2 cellular contexts compared by ENCODE assay signal in genomic region chr1:110452330-110452729, GRCh38.
TF ChIP-seq lines count a peak whose summit lies in the region.

No MANE protein-coding gene starts in this region.

TF ChIP-seq in liver, 16 proteins besides CTCF, POLR2A, EP300 and RAD21:
- TF ChIP-seq REST (IDR thresholded peaks at IDR 0.05) (peak; percentile 86), MAX (IDR thresholded peaks at IDR 0.05) (no peak)

TF ChIP-seq in HepG2, 621 proteins besides CTCF, POLR2A, EP300 and RAD21:
- TF ChIP-seq NR2C2 (CRISPR knock-in tag; IDR thresholded peaks at IDR 0.05; ENCODE audit: borderline replicate concordance) = no peak
- TF ChIP-seq SP5 (CRISPR knock-in tag; IDR thresholded peaks at IDR 0.05; ENCODE audit: borderline replicate concordance, low read depth) = no peak
- no peak for TF ChIP-seq ZNF570 (CRISPR knock-in tag; IDR thresholded peaks at IDR 0.05; ENCODE audit: borderline replicate concordance)
- TF ChIP-seq SNAI1 (CRISPR knock-in tag; IDR thresholded peaks at IDR 0.05; ENCODE audit: borderline replicate concordance) = no peak
- TF ChIP-seq ZKSCAN5 (CRISPR knock-in tag; IDR thresholded peaks at IDR 0.05) = no peak
- TF ChIP-seq RXRA (CRISPR knock-in tag; IDR thresholded peaks at IDR 0.05) = no peak
- TF ChIP-seq KAT7 (CRISPR knock-in tag; IDR thresholded peaks at IDR 0.05; ENCODE audit: borderline replicate concordance) = no peak
- TF ChIP-seq NFKBIZ (CRISPR knock-in tag; IDR thresholded peaks at IDR 0.05) = no peak
- no peak for TF ChIP-seq ZNF557 (CRISPR knock-in tag; IDR thresholded peaks at IDR 0.05)
- no peak for TF ChIP-seq ZNF367 (CRISPR knock-in tag; IDR thresholded peaks at IDR 0.05; ENCODE audit: borderline replicate concordance)
- TF ChIP-seq ZHX2 (IDR thresholded peaks at IDR 0.05; ENCODE audit: low read depth) = no peak
- no peak for TF ChIP-seq ZHX2 (CRISPR knock-in tag; IDR thresholded peaks at IDR 0.05; ENCODE audit: borderline replicate concordance)
- TF ChIP-seq MYNN (CRISPR knock-in tag; IDR thresholded peaks at IDR 0.05; ENCODE audit: low read depth) = no peak
- no peak for TF ChIP-seq PAX8 (CRISPR knock-in tag; IDR thresholded peaks at IDR 0.05; ENCODE audit: borderline replicate concordance)
- no peak for TF ChIP-seq ZNF180 (CRISPR knock-in tag; IDR thresholded peaks at IDR 0.05; ENCODE audit: borderline replicate concordance, low read depth)
- no peak for TF ChIP-seq KLF16 (CRISPR knock-in tag; IDR thresholded peaks at IDR 0.05)
